Comparison of ENCODE assay signal across 1 cellular context in the genomic region with DNA sequence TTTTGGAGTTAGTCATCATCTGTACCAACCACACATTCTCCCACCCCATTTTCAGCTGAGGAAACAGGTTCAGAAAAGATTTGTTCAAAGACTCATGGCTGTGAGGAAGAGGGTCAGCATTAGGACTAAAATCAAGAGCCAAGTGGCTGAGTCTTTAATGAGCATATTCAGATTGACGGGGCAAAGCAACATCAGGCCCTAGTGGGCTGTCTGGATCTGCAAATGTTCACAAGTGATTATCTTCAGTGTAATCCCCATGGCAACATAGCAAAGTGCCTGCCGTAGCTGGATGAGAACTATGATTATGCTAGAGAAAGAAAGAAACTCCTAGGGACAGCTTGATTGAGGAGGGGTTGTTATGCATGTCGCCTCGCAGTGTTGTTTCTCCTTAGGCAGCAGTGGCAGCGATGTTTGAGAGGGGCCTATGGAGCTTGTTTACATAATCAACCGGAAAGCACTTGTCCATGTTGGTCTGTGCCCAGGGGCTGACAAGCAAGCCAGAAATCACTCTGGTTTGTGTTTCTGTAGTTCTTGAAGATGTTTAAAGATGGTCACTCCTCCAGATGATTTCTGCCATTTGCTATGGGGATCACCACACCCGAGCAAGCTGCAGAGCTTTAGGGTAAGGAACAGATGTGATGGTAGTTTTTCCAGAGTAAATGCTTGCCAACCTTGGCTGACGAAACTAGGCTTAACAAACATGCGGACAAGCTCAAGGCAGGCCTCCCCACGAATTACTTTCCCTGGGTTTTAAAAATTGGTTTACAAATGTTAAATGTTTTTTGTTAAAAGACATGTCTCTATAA.
TF ChIP-seq lines count a peak whose summit lies in the region.

No MANE protein-coding gene starts in this region.

TF ChIP-seq in HepG2, 621 proteins besides CTCF, POLR2A, EP300 and RAD21 (continued from another document):
- TF ChIP-seq TFDP2 (CRISPR knock-in tag; IDR thresholded peaks at IDR 0.05) (no peak), ZNF451 (CRISPR knock-in tag; IDR thresholded peaks at IDR 0.05) (no peak), ETV6 (CRISPR knock-in tag; conservative IDR thresholded peaks at IDR 0.05) (no peak), MAFF (IDR thresholded peaks at IDR 0.05; ENCODE audit: low read depth, low read length) (no peak)
